25 cellular contexts compared by ENCODE assay signal in genomic region chr16:29726845-29727379, GRCh38. TPM values are rescaled to one million over a fixed set of nuclear protein-coding genes. Genes with fewer than 3 reads are reported as not detected.
"Had no signal": no experiment of that assay in that cellular context is flagged by ENCODE, and none has a peak within 500 bp of the region (broad histone marks: within the 10 kb centered on the region; RNA-seq: fewer than 3 reads in every experiment).

No MANE protein-coding gene starts in this region.

- H3K36me3 Mint-ChIP-seq: activated CD8-positive, alpha-beta memory T cell treated with anti-CD3 and anti-CD28 coated beads, Interleukin-2, amount 10 ng/mL, durations not matched to agents 7 days and 5 days; naive B cell had no signal

- H3K9ac ChIP-seq: parathyroid adenoma had no signal

- H3K4me3 Mint-ChIP-seq: activated CD8-positive, alpha-beta memory T cell treated with anti-CD3 and anti-CD28 coated beads, Interleukin-2, amount 10 ng/mL, durations not matched to agents 7 days and 5 days; activated naive CD4-positive, alpha-beta T cell treated with anti-CD3 and anti-CD28 coated beads, Interleukin-2, amount 10 ng/mL, durations not matched to agents 7 days and 5 days; naive B cell; T-helper 2 cell treated with Interferon-gamma antibody and Interleukin-4, amounts not matched to agents 5 μg/mL and 100 μg/mL, for 36 hours had no signal

- H3K27ac Mint-ChIP-seq: activated CD8-positive, alpha-beta memory T cell treated with anti-CD3 and anti-CD28 coated beads, Interleukin-2, amount 10 ng/mL, durations not matched to agents 7 days and 5 days; activated naive CD4-positive, alpha-beta T cell treated with anti-CD3 and anti-CD28 coated beads, Interleukin-2, amount 10 ng/mL, durations not matched to agents 7 days and 5 days; activated T-helper 2 cell treated with anti-CD3 and anti-CD28 coated beads, Interferon-gamma antibody, Interleukin-2, Interleukin-4, amounts not matched to agents 10 μg/mL and 5 μg/mL and 100 μg/mL, durations not matched to agents 14 hours and 24 hours and 36 hours; T-helper 2 cell treated with Interferon-gamma antibody and Interleukin-4, amounts not matched to agents 5 μg/mL and 100 μg/mL, for 36 hours had no signal

- H3K9me3 Mint-ChIP-seq: activated T-helper 2 cell treated with anti-CD3 and anti-CD28 coated beads, Interferon-gamma antibody, Interleukin-2, Interleukin-4, amounts not matched to agents 10 μg/mL and 5 μg/mL and 100 μg/mL, durations not matched to agents 14 hours and 24 hours and 36 hours; naive B cell; T-helper 2 cell treated with Interferon-gamma antibody and Interleukin-4, amounts not matched to agents 5 μg/mL and 100 μg/mL, for 36 hours had no signal

- H3K27ac ChIP-seq: cardiac muscle cell, esophagus muscularis mucosa, parathyroid adenoma, tibial nerve had no signal

- FAIRE-seq: astrocyte, colon, keratinocyte had no signal

- H3K36me3 ChIP-seq: cardiac muscle cell, esophagus muscularis mucosa, tibial nerve had no signal

- H3K4me1 ChIP-seq: parathyroid adenoma had no signal

- ATAC-seq: activated CD8-positive, alpha-beta memory T cell treated with anti-CD3 and anti-CD28 coated beads, Interleukin-2, amount 10 ng/mL, durations not matched to agents 7 days and 5 days; left lobe of liver had no signal

- H3K27me3 ChIP-seq: cardiac muscle cell had no signal

- DNase-seq: activated CD4-positive, alpha-beta T cell treated with anti-CD3 and anti-CD28 coated beads for 1 hour; activated CD4-positive, alpha-beta T cell treated with anti-CD3 and anti-CD28 coated beads, Interleukin-2, amount 50 U/mL, for 48 hours; activated CD8-positive, alpha-beta memory T cell treated with anti-CD3 and anti-CD28 coated beads, Interleukin-2, amount 10 ng/mL, durations not matched to agents 7 days and 5 days; activated naive CD4-positive, alpha-beta T cell treated with anti-CD3 and anti-CD28 coated beads, Interleukin-2, amount 10 ng/mL, durations not matched to agents 7 days and 5 days; activated T-cell treated with anti-CD3 and anti-CD28 coated beads, Interleukin-2, amount 50 U/mL, for 1 hour; hippocampal formation; naive B cell; retina; stimulated activated CD4-positive, alpha-beta T cell treated with anti-CD3 and anti-CD28 coated beads, Interleukin-15, amount 100 ng/mL, for 24 hours; stimulated activated CD4-positive, alpha-beta T cell treated with anti-CD3 and anti-CD28 coated beads, Interleukin-4, amount 100 ng/mL, for 24 hours; stimulated activated naive CD4-positive, alpha-beta T cell; substantia nigra had no signal

- H3K27me3 Mint-ChIP-seq: naive B cell had no signal

- H3K79me2 ChIP-seq: parathyroid adenoma had no signal

- H3K9me3 ChIP-seq: esophagus muscularis mucosa, tibial nerve had no signal

- H2AFZ ChIP-seq: parathyroid adenoma had no signal

- H3K4me3 ChIP-seq: cardiac muscle cell, esophagus muscularis mucosa, tibial nerve had no signal

RNA-seq across cellular contexts. Expression of gene C16orf54, which starts 18.9 kb away (rescaled TPM):
- total RNA-seq: astrocyte, cardiac muscle cell, fibroblast of villous mesenchyme, lung microvascular endothelial cell had no signal
- polyA plus RNA-seq: cardiac muscle cell, keratinocyte had no signal

RNA-seq across cellular contexts. Expression of gene ZG16, which starts 51.1 kb away (rescaled TPM):
- total RNA-seq: activated CD8-positive, alpha-beta memory T cell treated with anti-CD3 and anti-CD28 coated beads, Interleukin-2, amount 10 ng/mL, durations not matched to agents 7 days and 5 days; activated T-helper 2 cell treated with anti-CD3 and anti-CD28 coated beads, Interferon-gamma antibody, Interleukin-2, Interleukin-4, amounts not matched to agents 10 μg/mL and 5 μg/mL and 100 μg/mL, durations not matched to agents 14 hours and 24 hours and 36 hours; astrocyte; cardiac muscle cell; fibroblast of villous mesenchyme; lung microvascular endothelial cell; mononuclear cell; tibial nerve had no signal
- polyA plus RNA-seq: cardiac muscle cell, keratinocyte had no signal
